ENCODE assay signal across 21 cellular contexts in genomic region chr2:104888489-104889245, GRCh38. TPM values are rescaled to one million over a fixed set of nuclear protein-coding genes. Genes with fewer than 3 reads are reported as not detected.
A peak's percentile ranks its signal among the peaks of the same experiment; 100 is the strongest.
DNase-seq lines count a peak whose midpoint lies in the region; ATAC-seq and TF ChIP-seq lines count a peak whose summit lies in the region.
"Had no signal": no experiment of that assay in that cellular context is flagged by ENCODE, and none has a peak within 500 bp of the region (broad histone marks: within the 10 kb centered on the region; RNA-seq: fewer than 3 reads in every experiment).

No MANE protein-coding gene starts in this region.

- peaks cover 3% of the 10 kb centered on the region for H3K9me3 Mint-ChIP-seq in stimulated activated memory B cell treated with anti-CD40 and anti-IgM and Interleukin-4, amounts not matched to agents 10 μg/mL and 1 μg/mL and 100 μg/mL, for 72 hours
- no peaks in the 10 kb centered on the region for H3K9me3 Mint-ChIP-seq in activated T-cell treated with anti-CD3 and anti-CD28 coated beads, Interleukin-2, amount 50 U/mL, for 24 hours
- H3K9me3 Mint-ChIP-seq: endodermal cell had no signal

- no peak overlapping the region for H3K4me3 Mint-ChIP-seq in stimulated activated memory B cell treated with anti-CD40 and anti-IgM and Interleukin-4, amounts not matched to agents 10 μg/mL and 1 μg/mL and 100 μg/mL, for 72 hours
- no peak overlapping the region for H3K4me3 Mint-ChIP-seq in activated T-cell treated with anti-CD3 and anti-CD28 coated beads, Interleukin-2, amount 50 U/mL, for 24 hours
- H3K4me3 Mint-ChIP-seq: activated T-helper 17 cell treated with anti-CD3 and anti-CD28 coated beads, Interleukin-2, amount 50 U/mL, for 72 hours; endodermal cell had no signal

- no peaks in the 10 kb centered on the region for H3K4me1 ChIP-seq in left ventricle myocardium inferior
- H3K4me1 ChIP-seq: HAP-1, thyroid gland had no signal

- intact Hi-C loops in left ventricle myocardium inferior (cut with micrococcal nuclease), result no loop called here

- peaks cover 6% of the 10 kb centered on the region for H3K27me3 Mint-ChIP-seq in stimulated activated memory B cell treated with anti-CD40 and anti-IgM and Interleukin-4, amounts not matched to agents 10 μg/mL and 1 μg/mL and 100 μg/mL, for 72 hours
- H3K27me3 Mint-ChIP-seq in activated T-cell treated with anti-CD3 and anti-CD28 coated beads, Interleukin-2, amount 50 U/mL, for 24 hours, result peaks cover 10% of the 10 kb centered on the region

- H3K27me3 ChIP-seq in left ventricle myocardium inferior (ENCODE audit: low read depth), result peaks cover 79% of the 10 kb centered on the region
- H3K27me3 ChIP-seq: brain microvascular endothelial cell, thyroid gland had no signal

- no peaks in the 10 kb centered on the region for H3K36me3 ChIP-seq in left ventricle myocardium inferior
- H3K36me3 ChIP-seq: brain microvascular endothelial cell, HAP-1, thyroid gland had no signal

- no peaks in the 10 kb centered on the region for H3K36me3 Mint-ChIP-seq in stimulated activated memory B cell treated with anti-CD40 and anti-IgM and Interleukin-4, amounts not matched to agents 10 μg/mL and 1 μg/mL and 100 μg/mL, for 72 hours
- no peaks in the 10 kb centered on the region for H3K36me3 Mint-ChIP-seq in activated T-cell treated with anti-CD3 and anti-CD28 coated beads, Interleukin-2, amount 50 U/mL, for 24 hours (ENCODE audit: low read depth)

- no peak for DNase-seq in left ventricle myocardium inferior
- DNase-seq in NCI-H526 treated with DMSO at 0.1 percent for 48 hours (lab: John Stamatoyannopoulos, UW), result no peak
- no peak for DNase-seq in activated T-cell treated with anti-CD3 and anti-CD28 coated beads, Interleukin-2, amount 50 U/mL, for 24 hours
- DNase-seq: brain microvascular endothelial cell, midbrain, NCI-H1092, NCI-H2029 treated with DMSO at 0.1 percent for 48 hours, NCI-H526, nucleus accumbens, SHP77, thyroid gland had no signal

- TF ChIP-seq CTCF in VCaP (conservative IDR thresholded peaks at IDR 0.05), result no peak
- no peak for TF ChIP-seq CTCF in left ventricle myocardium inferior (IDR thresholded peaks at IDR 0.05; ENCODE audit: borderline replicate concordance)

- peak overlapping the region; percentile 56 for H3K27ac Mint-ChIP-seq in stimulated activated memory B cell treated with anti-CD40 and anti-IgM and Interleukin-4, amounts not matched to agents 10 μg/mL and 1 μg/mL and 100 μg/mL, for 72 hours
- no peak overlapping the region for H3K27ac Mint-ChIP-seq in activated T-cell treated with anti-CD3 and anti-CD28 coated beads, Interleukin-2, amount 50 U/mL, for 24 hours
- H3K27ac Mint-ChIP-seq: activated T-helper 17 cell treated with anti-CD3 and anti-CD28 coated beads, Interleukin-2, amount 50 U/mL, for 72 hours; endodermal cell had no signal

- H3K27ac ChIP-seq in VCaP (peak overlapping the region; percentile 21; the same call in 1 of the 2 replicates), left ventricle myocardium inferior (replicated peaks) (no peak overlapping the region)
- H3K27ac ChIP-seq: brain microvascular endothelial cell, KMS-11, thyroid gland had no signal

- no peak overlapping the region for H3K4me3 ChIP-seq in left ventricle myocardium inferior
- H3K4me3 ChIP-seq: HAP-1, thyroid gland had no signal

- peaks cover 24% of the 10 kb centered on the region for H3K4me1 Mint-ChIP-seq in stimulated activated memory B cell treated with anti-CD40 and anti-IgM and Interleukin-4, amounts not matched to agents 10 μg/mL and 1 μg/mL and 100 μg/mL, for 72 hours
- peaks cover 15% of the 10 kb centered on the region for H3K4me1 Mint-ChIP-seq in activated T-cell treated with anti-CD3 and anti-CD28 coated beads, Interleukin-2, amount 50 U/mL, for 24 hours (ENCODE audit: low read depth)
- H3K4me1 Mint-ChIP-seq: activated T-helper 17 cell treated with anti-CD3 and anti-CD28 coated beads, Interleukin-2, amount 50 U/mL, for 72 hours; endodermal cell had no signal

- ATAC-seq in GM18867 (IDR thresholded peaks at IDR 0.05; ENCODE audit: unreplicated experiment), result peak; percentile 43
- ATAC-seq in HG03025 (IDR thresholded peaks at IDR 0.05; ENCODE audit: low FRiP score, unreplicated experiment), result peak; percentile 53
- peak; percentile 69 for ATAC-seq in stimulated activated memory B cell treated with anti-CD40 and anti-IgM and Interleukin-4, amounts not matched to agents 10 μg/mL and 1 μg/mL and 100 μg/mL, for 72 hours
- ATAC-seq: activated T-helper 17 cell treated with anti-CD3 and anti-CD28 coated beads, Interleukin-2, amount 50 U/mL, for 72 hours had no signal

- H3K9me3 ChIP-seq in left ventricle myocardium inferior (replicated peaks), result no peaks in the 10 kb centered on the region
- H3K9me3 ChIP-seq: HAP-1, thyroid gland had no signal

RNA-seq across cellular contexts. Expression of gene POU3F3, which starts 34.8 kb away (rescaled TPM):
- total RNA-seq in left ventricle myocardium inferior, result 0.11 TPM
- total RNA-seq: activated CD8-positive, alpha-beta memory T cell treated with anti-CD3 and anti-CD28 coated beads for 36 hours; activated T-helper 17 cell treated with anti-CD3 and anti-CD28 coated beads, Interleukin-2, amount 50 U/mL, for 72 hours; endodermal cell; T-helper 1 cell treated with Interleukin-12 subunit alpha and Interleukin-12 subunit beta and Interleukin-4 antibody, amounts not matched to agents 30 ng/mL and 1 ng/mL, for 36 hours had no signal
